ENCODE assay signal across 1 cellular context in genomic region chr5:108495615-108496014, GRCh38.
TF ChIP-seq lines count a peak whose summit lies in the region.
"Not testable (repeated sequence)": the region's sequence is repeated elsewhere in the genome, so short reads cannot be mapped to it uniquely, and the experiment has no call there.

No MANE protein-coding gene starts in this region.

- not testable (repeated sequence) for H3K9me3 ChIP-seq in HEK293 (ENCODE audit: control insufficient read depth, insufficient read depth, low read depth, low read length)

- not testable (repeated sequence) for H3K27ac ChIP-seq in HEK293 (ENCODE audit: extremely low read depth, low read depth, low read length)

- not testable (repeated sequence) for H3K36me3 ChIP-seq in HEK293 (ENCODE audit: control insufficient read depth in 2 of 2, insufficient read depth in 1 of 2, low read length in 2 of 2)

- POLR2A ChIA-PET in HEK293 (lab: Yijun Ruan, JAX) = not testable (repeated sequence)

- not testable (repeated sequence) for H3K4me1 ChIP-seq in HEK293 (ENCODE audit: control insufficient read depth, insufficient read depth, low read length)

- CTCF ChIA-PET in HEK293 (lab: Yijun Ruan, JAX) = not testable (repeated sequence)

- not testable (repeated sequence) for TF ChIP-seq CTCF in HEK293 (tag by site-specific recombination; IDR thresholded peaks at IDR 0.05)

- H3K4me3 ChIP-seq in HEK293 (ENCODE audit: low read depth, low read length) = not testable (repeated sequence)

TF ChIP-seq in HEK293, 187 proteins besides CTCF, POLR2A, EP300 and RAD21:
- TF ChIP-seq SCRT2 (tag by site-specific recombination; IDR thresholded peaks at IDR 0.05) (peak; percentile 88), SCRT1 (tag by site-specific recombination; IDR thresholded peaks at IDR 0.05; ENCODE audit: borderline replicate concordance) (peak; percentile 83; the same call in 1 of the 2 replicates)
TF ChIP-seq in HEK293: peak in this region for 2; not testable (repeated sequence) for 185.
